ENCODE assay signal across 10 cellular contexts in genomic region chr1:115275216-115275615, GRCh38.
A peak's percentile ranks its signal among the peaks of the same experiment; 100 is the strongest.
DNase-seq lines count a peak whose midpoint lies in the region; ATAC-seq and TF ChIP-seq lines count a peak whose summit lies in the region.
"Had no signal": no experiment of that assay in that cellular context is flagged by ENCODE, and none has a peak within 500 bp of the region (broad histone marks: within the 10 kb centered on the region; RNA-seq: fewer than 3 reads in every experiment).

No MANE protein-coding gene starts in this region.

- ATAC-seq in GM21447 (IDR thresholded peaks at IDR 0.05; ENCODE audit: unreplicated experiment) (no peak), GM21717 (IDR thresholded peaks at IDR 0.05; ENCODE audit: unreplicated experiment) (no peak)
- ATAC-seq: naive thymus-derived CD4-positive, alpha-beta T cell had no signal

- H3K27me3 ChIP-seq in kidney epithelial cell (ENCODE audit: control insufficient read depth, insufficient read depth, low read length), result no peaks in the 10 kb centered on the region

- H3K36me3 ChIP-seq in kidney epithelial cell (ENCODE audit: control insufficient read depth, insufficient read depth, low read length), result no peaks in the 10 kb centered on the region

- DNase-seq in DMS 273 treated with DMSO at 0.1 percent for 48 hours (lab: John Stamatoyannopoulos, UW) (peak; percentile 53), HFF-Myc (ENCODE audit: extremely low read depth, low read depth) (no peak), SW480 (ENCODE audit: low spot score) (peak; percentile 6), kidney epithelial cell (ENCODE audit: low read depth) (no peak), GM19238 (ENCODE audit: insufficient read length, low spot score) (no peak)
- DNase-seq in activated naive CD4-positive, alpha-beta T cell treated with anti-CD3 and anti-CD28 coated beads, Interleukin-2, amount 50 U/mL, for 16 hours, result no peak
- DNase-seq: aorta; naive thymus-derived CD4-positive, alpha-beta T cell had no signal

- TF ChIP-seq CTCF in HFF-Myc (IDR thresholded peaks at IDR 0.05; ENCODE audit: low read depth, low read length, missing control alignments) (peak; percentile 51), kidney epithelial cell (IDR thresholded peaks at IDR 0.05; ENCODE audit: insufficient read depth, low read length, poor library complexity, severe bottlenecking) (peak; percentile 37)

- H3K4me3 ChIP-seq in HFF-Myc (replicated peaks; ENCODE audit: low read depth, low read length) (no peak overlapping the region), kidney epithelial cell (ENCODE audit: low read depth, low read length) (no peak overlapping the region)

Comparison
In these comparisons a context has a peak if more than half of its experiments do, and no peak if none do; other contexts are left out.
1. DNase-seq: peak in DMS 273 treated with DMSO at 0.1 percent for 48 hours (single experiment) and SW480 (single experiment); none in HFF-Myc (single experiment), kidney epithelial cell (single experiment), activated naive CD4-positive, alpha-beta T cell treated with anti-CD3 and anti-CD28 coated beads, Interleukin-2, amount 50 U/mL, for 16 hours (single experiment) and GM19238 (single experiment).